25 cellular contexts compared by ENCODE assay signal in the genomic region with DNA sequence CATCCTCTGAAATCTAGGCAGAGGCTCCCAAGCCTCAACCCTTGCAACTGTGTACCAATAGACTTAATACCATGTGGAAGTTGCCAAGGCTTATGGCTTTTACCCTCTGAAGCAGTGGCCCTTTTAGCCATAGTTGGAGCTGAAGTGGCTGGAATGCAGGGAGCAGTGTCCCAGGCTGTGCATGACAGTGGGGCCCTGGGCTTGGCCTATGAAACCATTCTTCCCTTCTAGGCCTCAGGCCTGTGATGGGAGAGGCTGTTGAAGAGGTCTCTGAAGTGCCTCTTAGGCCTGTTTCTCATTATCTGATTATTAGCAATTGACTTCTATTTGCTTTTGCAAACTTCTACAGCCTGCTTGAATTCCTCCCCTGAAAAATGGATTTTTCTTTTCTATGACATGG.
"Had no signal": no experiment of that assay in that cellular context is flagged by ENCODE, and none has a peak within 500 bp of the region (broad histone marks: within the 10 kb centered on the region; RNA-seq: fewer than 3 reads in every experiment).

No MANE protein-coding gene starts in this region.

- H3K9me3 ChIP-seq: ovary, psoas muscle, right lobe of liver, testis, transverse colon, upper lobe of right lung, uterus had no signal

- H3K36me3 ChIP-seq: neural progenitor cell, ovary, right lobe of liver, sigmoid colon, suprapubic skin, tibial artery, transverse colon, upper lobe of right lung, uterus had no signal

- ATAC-seq: natural killer cell; psoas muscle; right cardiac atrium; right lobe of liver; stimulated activated effector memory CD8-positive, alpha-beta T cell treated with anti-CD3 and anti-CD28 coated beads, Interleukin-12 subunit alpha, Interleukin-12 subunit beta, amount 100 ng/mL, for 72 hours; stimulated activated naive CD8-positive, alpha-beta T cell treated with anti-CD3 and anti-CD28 coated beads, Interleukin-15, amount 100 ng/mL, for 72 hours; stimulated activated naive CD8-positive, alpha-beta T cell treated with anti-CD3 and anti-CD28 coated beads, Interleukin-15, Interleukin-2, amounts not matched to agents 100 U/mL and 50 U/mL, for 24 hours; upper lobe of right lung had no signal

- H3K4me1 ChIP-seq: neural progenitor cell, parathyroid adenoma, psoas muscle, right lobe of liver, sigmoid colon, suprapubic skin, testis, tibial artery, transverse colon, upper lobe of right lung, uterus had no signal

- DNase-seq: natural killer cell; occipital lobe; ovary; psoas muscle; right lobe of liver; sigmoid colon; small intestine; stimulated activated CD4-positive, alpha-beta T cell treated with anti-CD3 and anti-CD28 coated beads, Interleukin-15, amount 100 ng/mL, for 24 hours; stimulated activated CD4-positive, alpha-beta T cell treated with anti-CD3 and anti-CD28 coated beads, Interleukin-2, amount 100 ng/mL, for 24 hours; stimulated activated CD4-positive, alpha-beta T cell treated with anti-CD3 and anti-CD28 coated beads, Interleukin-2, amount 100 ng/mL, for 48 hours; stimulated activated CD4-positive, alpha-beta T cell treated with anti-CD3 and anti-CD28 coated beads, Interleukin-4, amount 100 ng/mL, for 24 hours; stimulated activated naive CD4-positive, alpha-beta T cell; stimulated activated naive CD8-positive, alpha-beta T cell treated with anti-CD3 and anti-CD28 coated beads, Interleukin-15, amount 100 ng/mL, for 72 hours; stimulated activated naive CD8-positive, alpha-beta T cell treated with anti-CD3 and anti-CD28 coated beads, Interleukin-15, Interleukin-2, amounts not matched to agents 100 U/mL and 50 U/mL, for 24 hours; substantia nigra; testis; tibial artery; transverse colon; upper lobe of right lung; uterus had no signal

- H3K27me3 ChIP-seq: neural progenitor cell, ovary, right lobe of liver, sigmoid colon, suprapubic skin, testis, tibial artery, transverse colon, upper lobe of right lung, uterus had no signal

- H3K27ac ChIP-seq: neural progenitor cell, ovary, parathyroid adenoma, psoas muscle, right lobe of liver, sigmoid colon, suprapubic skin, testis, tibial artery, transverse colon, upper lobe of right lung, uterus had no signal

- H3K4me3 ChIP-seq: neural progenitor cell, ovary, psoas muscle, right lobe of liver, sigmoid colon, suprapubic skin, testis, tibial artery, transverse colon, upper lobe of right lung, uterus had no signal
